Comparison of ENCODE assay signal across 8 cellular contexts in genomic region chr18:76398899-76399612, GRCh38.
DNase-seq lines count a peak whose midpoint lies in the region; ATAC-seq, FAIRE-seq and TF ChIP-seq lines count a peak whose summit lies in the region.

No MANE protein-coding gene starts in this region.

- H3K9me3 ChIP-seq in K562 (replicated peaks; ENCODE audit: control insufficient read depth, insufficient read depth, low read depth, low read length): no peaks in the 10 kb centered on the region
- H3K9me3 ChIP-seq in iPS DF 6.9 (ENCODE audit: control insufficient read depth, insufficient read depth, low read length): no peaks in the 10 kb centered on the region

- 4% methylated on average over 14 of the region's 14 CpGs for WGBS in K562 (ENCODE audit: insufficient coverage, low coverage, missing lambda C conversion rate)
- no CpG with 5 or more reads among the region's 14 CpGs for WGBS in iPS DF 6.9 (ENCODE audit: insufficient coverage, insufficient read length)

- peak; percentile 46 for DNase-seq in A172 (ENCODE audit: low spot score)
- peak; percentile 9 for DNase-seq in NCI-H2029 treated with DMSO at 0.1 percent for 48 hours (lab: John Stamatoyannopoulos, UW)
- DNase-seq in UCSD-AML1 (lab: John Stamatoyannopoulos, UW; ENCODE audit: unreplicated experiment): peak; percentile 68
- DNase-seq in K562 (ENCODE audit: extremely low read depth in 1 of 4, low spot score in 3 of 4): peak; percentile 64 to 79 (median 76)
- DNase-seq in iPS DF 6.9 (ENCODE audit: low read depth, low spot score): peak; percentile 27
- peak; percentile 61 to 75 for DNase-seq in stimulated activated CD4-positive, alpha-beta T cell treated with anti-CD3 and anti-CD28 coated beads, Interleukin-12 subunit alpha, Interleukin-12 subunit beta, amount 100 ng/mL, for 24 hours (ENCODE audit: low read depth in 2 of 2)

- in situ Hi-C loops in K562 (cut with MboI): no loop called here

- no peaks in the 10 kb centered on the region for H4K20me1 ChIP-seq in K562 (replicated peaks; ENCODE audit: control insufficient read depth, insufficient read depth, low read length)

- H3K36me3 ChIP-seq in K562 (ENCODE audit: control insufficient read depth, insufficient read depth, low read length) (no peaks in the 10 kb centered on the region), iPS DF 6.9 (ENCODE audit: control insufficient read depth, insufficient read depth, low read length) (no peaks in the 10 kb centered on the region)

- TF ChIP-seq CTCF in K562 (IDR thresholded peaks at IDR 0.05 in 2 of 3, conservative IDR thresholded peaks at IDR 0.05 in 1 of 3; ENCODE audit: insufficient read depth in 2 of 3, low read depth in 1 of 3, low read length in 3 of 3): peak; percentile 76 to 82 (median 76)

- H3K9me1 ChIP-seq in K562 (ENCODE audit: control insufficient read depth, insufficient read depth, low read length): no peaks in the 10 kb centered on the region

- H3K79me2 ChIP-seq in K562 (ENCODE audit: control insufficient read depth, insufficient read depth, low read length): no peaks in the 10 kb centered on the region

- TF ChIP-seq POLR2A in K562 (conservative IDR thresholded peaks at IDR 0.05): no peak

- peak; percentile 56 to 74 for TF ChIP-seq RAD21 in K562 (CRISPR knock-in tag; conservative IDR thresholded peaks at IDR 0.05 in 1 of 2, IDR thresholded peaks at IDR 0.05 in 1 of 2)

- H3K9ac ChIP-seq in K562 (ENCODE audit: insufficient read depth in 1 of 2, low read depth in 2 of 2, low read length in 2 of 2): no peak overlapping the region

- peaks cover 0 to 5% of the 10 kb centered on the region in 2 experiments; a peak in 1 of 5 replicates for H3K27me3 ChIP-seq in K562 (ENCODE audit: control insufficient read depth in 2 of 2, insufficient read depth in 2 of 2, low read length in 2 of 2)
- no peaks in the 10 kb centered on the region for H3K27me3 ChIP-seq in iPS DF 6.9 (ENCODE audit: control insufficient read depth, insufficient read depth, low read length)

- H3K4me3 ChIP-seq in K562: no peak overlapping the region
- no peak overlapping the region for H3K4me3 ChIP-seq in iPS DF 6.9 (ENCODE audit: low read length)

- H2AFZ ChIP-seq in K562 (ENCODE audit: low read depth, low read length): no peak overlapping the region

- no TSS peak for BruUV-seq in K562 (replicated peaks; lab: Mats Ljungman, UMichigan)

- CTCF ChIA-PET in K562 (lab: Yijun Ruan, JAX; ENCODE audit: low intra/inter-chr PET ratio): interaction anchor here (2.2 kb wide), 1 partner anchor 311 kb away, joined by 19 read pairs; no protein-coding TSS in a partner anchor

- no peak for TF ChIP-seq EP300 in K562 (IDR thresholded peaks at IDR 0.05; ENCODE audit: low read length)

- ATAC-seq in GM18517 (IDR thresholded peaks at IDR 0.05; ENCODE audit: unreplicated experiment) (peak; percentile 92), HG02981 (IDR thresholded peaks at IDR 0.05; ENCODE audit: unreplicated experiment) (peak; percentile 87), K562 (peak; percentile 90)

- FAIRE-seq in K562 (lab: Jason Lieb, UNC): peak; percentile 52

- no peak overlapping the region for H3K4me2 ChIP-seq in K562 (ENCODE audit: insufficient read depth, low read length)

- H3K27ac ChIP-seq in K562 (ENCODE audit: extremely low read depth, low read depth, low read length): no peak overlapping the region
- H3K27ac ChIP-seq in iPS DF 6.9 (ENCODE audit: low read length): no peak overlapping the region

- peaks cover 0 to 5% of the 10 kb centered on the region in 2 experiments; a peak in 1 of 5 replicates for H3K4me1 ChIP-seq in K562 (replicated peaks in 1 of 2; ENCODE audit: control insufficient read depth in 2 of 2, insufficient read depth in 2 of 2, low read length in 2 of 2)
- H3K4me1 ChIP-seq in iPS DF 6.9 (ENCODE audit: control insufficient read depth, insufficient read depth, low read length): no peaks in the 10 kb centered on the region; the same call in 1 of the 2 replicates

- POLR2A ChIA-PET in K562 (lab: Yijun Ruan, JAX): interaction anchor here (1.1 kb wide), 1 partner anchor 13 kb away, joined by 3 read pairs; no protein-coding TSS in a partner anchor

- intact Hi-C loops in K562 (cut with micrococcal nuclease): loop anchor here (1.0 to 5.0 kb wide), 2 partner anchors 288 to 310 kb away; no protein-coding TSS in a partner anchor

TF ChIP-seq in K562, 482 proteins besides CTCF, POLR2A, EP300 and RAD21 (continues in another document):
- no peak for TF ChIP-seq CAMTA2 (CRISPR knock-in tag; conservative IDR thresholded peaks at IDR 0.05)
- TF ChIP-seq, protein P1, sequence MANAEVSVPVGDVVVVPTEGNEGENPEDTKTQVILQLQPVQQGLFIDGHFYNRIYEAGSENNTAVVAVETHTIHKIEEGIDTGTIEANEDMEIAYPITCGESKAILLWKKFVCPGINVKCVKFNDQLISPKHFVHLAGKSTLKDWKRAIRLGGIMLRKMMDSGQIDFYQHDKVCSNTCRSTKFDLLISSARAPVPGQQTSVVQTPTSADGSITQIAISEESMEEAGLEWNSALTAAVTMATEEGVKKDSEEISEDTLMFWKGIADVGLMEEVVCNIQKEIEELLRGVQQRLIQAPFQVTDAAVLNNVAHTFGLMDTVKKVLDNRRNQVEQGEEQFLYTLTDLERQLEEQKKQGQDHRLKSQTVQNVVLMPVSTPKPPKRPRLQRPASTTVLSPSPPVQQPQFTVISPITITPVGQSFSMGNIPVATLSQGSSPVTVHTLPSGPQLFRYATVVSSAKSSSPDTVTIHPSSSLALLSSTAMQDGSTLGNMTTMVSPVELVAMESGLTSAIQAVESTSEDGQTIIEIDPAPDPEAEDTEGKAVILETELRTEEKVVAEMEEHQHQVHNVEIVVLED (CRISPR knock-in tag; IDR thresholded peaks at IDR 0.05): no peak
- TF ChIP-seq CREB1 (IDR thresholded peaks at IDR 0.05): no peak
- TF ChIP-seq CREB1 (CRISPR knock-in tag; IDR thresholded peaks at IDR 0.05): no peak
- TF ChIP-seq ZNF274 (IDR thresholded peaks at IDR 0.05; ENCODE audit: borderline replicate concordance, low read depth, low read length): no peak
- TF ChIP-seq, protein P2, sequence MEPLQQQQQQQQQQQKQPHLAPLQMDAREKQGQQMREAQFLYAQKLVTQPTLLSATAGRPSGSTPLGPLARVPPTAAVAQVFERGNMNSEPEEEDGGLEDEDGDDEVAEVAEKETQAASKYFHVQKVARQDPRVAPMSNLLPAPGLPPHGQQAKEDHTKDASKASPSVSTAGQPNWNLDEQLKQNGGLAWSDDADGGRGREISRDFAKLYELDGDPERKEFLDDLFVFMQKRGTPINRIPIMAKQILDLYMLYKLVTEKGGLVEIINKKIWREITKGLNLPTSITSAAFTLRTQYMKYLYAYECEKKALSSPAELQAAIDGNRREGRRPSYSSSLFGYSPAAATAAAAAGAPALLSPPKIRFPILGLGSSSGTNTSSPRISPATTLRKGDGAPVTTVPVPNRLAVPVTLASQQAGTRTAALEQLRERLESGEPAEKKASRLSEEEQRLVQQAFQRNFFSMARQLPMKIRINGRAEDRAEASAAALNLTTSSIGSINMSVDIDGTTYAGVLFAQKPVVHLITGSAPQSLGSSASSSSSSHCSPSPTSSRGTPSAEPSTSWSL (CRISPR knock-in tag; IDR thresholded peaks at IDR 0.05; ENCODE audit: borderline replicate concordance): no peak
- TF ChIP-seq ZNF764 (CRISPR knock-in tag; IDR thresholded peaks at IDR 0.05; ENCODE audit: low read depth): no peak
- TF ChIP-seq FOXP4 (CRISPR knock-in tag; IDR thresholded peaks at IDR 0.05; ENCODE audit: borderline replicate concordance): no peak
- no peak for TF ChIP-seq MYC (IDR thresholded peaks at IDR 0.05; ENCODE audit: low read depth, low read length)
- TF ChIP-seq MYC (CRISPR knock-in tag; IDR thresholded peaks at IDR 0.05; ENCODE audit: borderline replicate concordance, low read depth): no peak
- TF ChIP-seq HDAC3 (IDR thresholded peaks at IDR 0.05; ENCODE audit: borderline replicate concordance, partially characterized antibody): no peak
- peak; percentile 49 for TF ChIP-seq DEAF1 (CRISPR knock-in tag; IDR thresholded peaks at IDR 0.05)
- no peak for TF ChIP-seq TRIM28 (IDR thresholded peaks at IDR 0.05)
- TF ChIP-seq, protein P3, sequence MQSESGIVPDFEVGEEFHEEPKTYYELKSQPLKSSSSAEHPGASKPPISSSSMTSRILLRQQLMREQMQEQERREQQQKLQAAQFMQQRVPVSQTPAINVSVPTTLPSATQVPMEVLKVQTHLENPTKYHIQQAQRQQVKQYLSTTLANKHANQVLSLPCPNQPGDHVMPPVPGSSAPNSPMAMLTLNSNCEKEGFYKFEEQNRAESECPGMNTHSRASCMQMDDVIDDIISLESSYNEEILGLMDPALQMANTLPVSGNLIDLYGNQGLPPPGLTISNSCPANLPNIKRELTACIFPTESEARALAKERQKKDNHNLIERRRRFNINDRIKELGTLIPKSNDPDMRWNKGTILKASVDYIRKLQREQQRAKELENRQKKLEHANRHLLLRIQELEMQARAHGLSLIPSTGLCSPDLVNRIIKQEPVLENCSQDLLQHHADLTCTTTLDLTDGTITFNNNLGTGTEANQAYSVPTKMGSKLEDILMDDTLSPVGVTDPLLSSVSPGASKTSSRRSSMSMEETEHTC (IDR thresholded peaks at IDR 0.05): no peak

Comparison
In these comparisons a context has a peak if more than half of its experiments do, and no peak if none do; other contexts are left out.
1. DNase-seq: peak in every context shown above with its lines; median percentile 76 in K562; 68 in UCSD-AML1; 68 in stimulated activated CD4-positive, alpha-beta T cell treated with anti-CD3 and anti-CD28 coated beads, Interleukin-12 subunit alpha, Interleukin-12 subunit beta, amount 100 ng/mL, for 24 hours; 46 in A172; 27 in iPS DF 6.9; 9 in NCI-H2029 treated with DMSO at 0.1 percent for 48 hours.